In the genomic region with DNA sequence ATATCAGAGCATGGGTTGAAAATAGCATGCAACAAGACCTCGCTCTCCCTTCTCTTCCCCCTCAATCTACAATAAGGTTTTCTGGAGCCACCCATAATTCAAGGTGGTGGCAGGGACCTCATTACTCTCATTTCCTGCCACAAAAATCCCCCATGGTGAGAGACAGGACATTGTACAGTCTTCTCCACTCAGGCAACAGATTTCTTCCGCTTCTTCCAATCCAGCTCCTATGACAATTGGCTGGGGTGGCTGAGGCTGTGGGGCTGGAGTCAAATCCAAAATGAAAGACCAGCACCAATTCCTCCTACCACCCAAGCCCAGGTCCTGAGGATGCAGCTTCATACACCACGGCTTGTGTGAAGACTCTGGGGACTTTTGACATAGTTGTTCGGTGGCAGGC, we compare ENCODE assay signal across 1 cellular context.
TF ChIP-seq lines count a peak whose summit lies in the region.

No MANE protein-coding gene starts in this region.

TF ChIP-seq in GM12878, 131 proteins besides CTCF, POLR2A, EP300 and RAD21 (continues in another document):
- TF ChIP-seq ZNF24 (IDR thresholded peaks at IDR 0.05): no peak
- no peak for TF ChIP-seq HDAC2 (IDR thresholded peaks at IDR 0.05)
- no peak for TF ChIP-seq TCF12 (IDR thresholded peaks at IDR 0.05; ENCODE audit: low read depth, low read length)
- no peak for TF ChIP-seq BHLHE40 (IDR thresholded peaks at IDR 0.05; ENCODE audit: borderline replicate concordance in 1 of 2, low read depth in 2 of 2, low read length in 1 of 2)
- peak; percentile 77 to 83 for TF ChIP-seq IKZF2 (IDR thresholded peaks at IDR 0.05)
- no peak for TF ChIP-seq RELA (IDR thresholded peaks at IDR 0.05; ENCODE audit: borderline replicate concordance, partially characterized antibody)
- TF ChIP-seq, protein P1, sequence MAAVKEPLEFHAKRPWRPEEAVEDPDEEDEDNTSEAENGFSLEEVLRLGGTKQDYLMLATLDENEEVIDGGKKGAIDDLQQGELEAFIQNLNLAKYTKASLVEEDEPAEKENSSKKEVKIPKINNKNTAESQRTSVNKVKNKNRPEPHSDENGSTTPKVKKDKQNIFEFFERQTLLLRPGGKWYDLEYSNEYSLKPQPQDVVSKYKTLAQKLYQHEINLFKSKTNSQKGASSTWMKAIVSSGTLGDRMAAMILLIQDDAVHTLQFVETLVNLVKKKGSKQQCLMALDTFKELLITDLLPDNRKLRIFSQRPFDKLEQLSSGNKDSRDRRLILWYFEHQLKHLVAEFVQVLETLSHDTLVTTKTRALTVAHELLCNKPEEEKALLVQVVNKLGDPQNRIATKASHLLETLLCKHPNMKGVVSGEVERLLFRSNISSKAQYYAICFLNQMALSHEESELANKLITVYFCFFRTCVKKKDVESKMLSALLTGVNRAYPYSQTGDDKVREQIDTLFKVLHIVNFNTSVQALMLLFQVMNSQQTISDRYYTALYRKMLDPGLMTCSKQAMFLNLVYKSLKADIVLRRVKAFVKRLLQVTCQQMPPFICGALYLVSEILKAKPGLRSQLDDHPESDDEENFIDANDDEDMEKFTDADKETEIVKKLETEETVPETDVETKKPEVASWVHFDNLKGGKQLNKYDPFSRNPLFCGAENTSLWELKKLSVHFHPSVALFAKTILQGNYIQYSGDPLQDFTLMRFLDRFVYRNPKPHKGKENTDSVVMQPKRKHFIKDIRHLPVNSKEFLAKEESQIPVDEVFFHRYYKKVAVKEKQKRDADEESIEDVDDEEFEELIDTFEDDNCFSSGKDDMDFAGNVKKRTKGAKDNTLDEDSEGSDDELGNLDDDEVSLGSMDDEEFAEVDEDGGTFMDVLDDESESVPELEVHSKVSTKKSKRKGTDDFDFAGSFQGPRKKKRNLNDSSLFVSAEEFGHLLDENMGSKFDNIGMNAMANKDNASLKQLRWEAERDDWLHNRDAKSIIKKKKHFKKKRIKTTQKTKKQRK (IDR thresholded peaks at IDR 0.05; ENCODE audit: low read depth, low read length): no peak
- TF ChIP-seq ETV6 (conservative IDR thresholded peaks at IDR 0.05 in 1 of 2, IDR thresholded peaks at IDR 0.05 in 1 of 2; ENCODE audit: borderline replicate concordance in 1 of 2, low read depth in 1 of 2): peak in 1 of 2 experiments; percentile 85; a peak in 2 of 4 replicates
- TF ChIP-seq NR2F1 (conservative IDR thresholded peaks at IDR 0.05): 0 out of 2 replicates have a peak, but pooled peaks have one; percentile 21
- TF ChIP-seq KAT2A (conservative IDR thresholded peaks at IDR 0.05; ENCODE audit: control insufficient read depth, low read depth, low read length): no peak
- TF ChIP-seq, protein P2, sequence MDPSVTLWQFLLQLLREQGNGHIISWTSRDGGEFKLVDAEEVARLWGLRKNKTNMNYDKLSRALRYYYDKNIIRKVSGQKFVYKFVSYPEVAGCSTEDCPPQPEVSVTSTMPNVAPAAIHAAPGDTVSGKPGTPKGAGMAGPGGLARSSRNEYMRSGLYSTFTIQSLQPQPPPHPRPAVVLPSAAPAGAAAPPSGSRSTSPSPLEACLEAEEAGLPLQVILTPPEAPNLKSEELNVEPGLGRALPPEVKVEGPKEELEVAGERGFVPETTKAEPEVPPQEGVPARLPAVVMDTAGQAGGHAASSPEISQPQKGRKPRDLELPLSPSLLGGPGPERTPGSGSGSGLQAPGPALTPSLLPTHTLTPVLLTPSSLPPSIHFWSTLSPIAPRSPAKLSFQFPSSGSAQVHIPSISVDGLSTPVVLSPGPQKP (IDR thresholded peaks at IDR 0.05; ENCODE audit: low read depth, low read length): no peak
- TF ChIP-seq JUND (IDR thresholded peaks at IDR 0.05; ENCODE audit: low read depth, low read length): no peak
- TF ChIP-seq MTA2 (IDR thresholded peaks at IDR 0.05; ENCODE audit: low read depth): peak; percentile 63
- TF ChIP-seq CEBPB (IDR thresholded peaks at IDR 0.05; ENCODE audit: borderline replicate concordance in 1 of 2, low read depth in 2 of 2, low read length in 2 of 2): no peak
- 0 out of 2 replicates have a peak, but pooled peaks have one; percentile 52 for TF ChIP-seq DPF2 (IDR thresholded peaks at IDR 0.05)
- TF ChIP-seq, protein P3, sequence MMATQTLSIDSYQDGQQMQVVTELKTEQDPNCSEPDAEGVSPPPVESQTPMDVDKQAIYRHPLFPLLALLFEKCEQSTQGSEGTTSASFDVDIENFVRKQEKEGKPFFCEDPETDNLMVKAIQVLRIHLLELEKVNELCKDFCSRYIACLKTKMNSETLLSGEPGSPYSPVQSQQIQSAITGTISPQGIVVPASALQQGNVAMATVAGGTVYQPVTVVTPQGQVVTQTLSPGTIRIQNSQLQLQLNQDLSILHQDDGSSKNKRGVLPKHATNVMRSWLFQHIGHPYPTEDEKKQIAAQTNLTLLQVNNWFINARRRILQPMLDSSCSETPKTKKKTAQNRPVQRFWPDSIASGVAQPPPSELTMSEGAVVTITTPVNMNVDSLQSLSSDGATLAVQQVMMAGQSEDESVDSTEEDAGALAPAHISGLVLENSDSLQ (IDR thresholded peaks at IDR 0.05): peak; percentile 80
- no peak for TF ChIP-seq POLR2AphosphoS5 (IDR thresholded peaks at IDR 0.05; ENCODE audit: low read length)
- TF ChIP-seq, protein P4, sequence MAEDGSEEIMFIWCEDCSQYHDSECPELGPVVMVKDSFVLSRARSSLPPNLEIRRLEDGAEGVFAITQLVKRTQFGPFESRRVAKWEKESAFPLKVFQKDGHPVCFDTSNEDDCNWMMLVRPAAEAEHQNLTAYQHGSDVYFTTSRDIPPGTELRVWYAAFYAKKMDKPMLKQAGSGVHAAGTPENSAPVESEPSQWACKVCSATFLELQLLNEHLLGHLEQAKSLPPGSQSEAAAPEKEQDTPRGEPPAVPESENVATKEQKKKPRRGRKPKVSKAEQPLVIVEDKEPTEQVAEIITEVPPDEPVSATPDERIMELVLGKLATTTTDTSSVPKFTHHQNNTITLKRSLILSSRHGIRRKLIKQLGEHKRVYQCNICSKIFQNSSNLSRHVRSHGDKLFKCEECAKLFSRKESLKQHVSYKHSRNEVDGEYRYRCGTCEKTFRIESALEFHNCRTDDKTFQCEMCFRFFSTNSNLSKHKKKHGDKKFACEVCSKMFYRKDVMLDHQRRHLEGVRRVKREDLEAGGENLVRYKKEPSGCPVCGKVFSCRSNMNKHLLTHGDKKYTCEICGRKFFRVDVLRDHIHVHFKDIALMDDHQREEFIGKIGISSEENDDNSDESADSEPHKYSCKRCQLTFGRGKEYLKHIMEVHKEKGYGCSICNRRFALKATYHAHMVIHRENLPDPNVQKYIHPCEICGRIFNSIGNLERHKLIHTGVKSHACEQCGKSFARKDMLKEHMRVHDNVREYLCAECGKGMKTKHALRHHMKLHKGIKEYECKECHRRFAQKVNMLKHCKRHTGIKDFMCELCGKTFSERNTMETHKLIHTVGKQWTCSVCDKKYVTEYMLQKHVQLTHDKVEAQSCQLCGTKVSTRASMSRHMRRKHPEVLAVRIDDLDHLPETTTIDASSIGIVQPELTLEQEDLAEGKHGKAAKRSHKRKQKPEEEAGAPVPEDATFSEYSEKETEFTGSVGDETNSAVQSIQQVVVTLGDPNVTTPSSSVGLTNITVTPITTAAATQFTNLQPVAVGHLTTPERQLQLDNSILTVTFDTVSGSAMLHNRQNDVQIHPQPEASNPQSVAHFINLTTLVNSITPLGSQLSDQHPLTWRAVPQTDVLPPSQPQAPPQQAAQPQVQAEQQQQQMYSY (CRISPR knock-in tag; IDR thresholded peaks at IDR 0.05): no peak
- TF ChIP-seq, protein P5, sequence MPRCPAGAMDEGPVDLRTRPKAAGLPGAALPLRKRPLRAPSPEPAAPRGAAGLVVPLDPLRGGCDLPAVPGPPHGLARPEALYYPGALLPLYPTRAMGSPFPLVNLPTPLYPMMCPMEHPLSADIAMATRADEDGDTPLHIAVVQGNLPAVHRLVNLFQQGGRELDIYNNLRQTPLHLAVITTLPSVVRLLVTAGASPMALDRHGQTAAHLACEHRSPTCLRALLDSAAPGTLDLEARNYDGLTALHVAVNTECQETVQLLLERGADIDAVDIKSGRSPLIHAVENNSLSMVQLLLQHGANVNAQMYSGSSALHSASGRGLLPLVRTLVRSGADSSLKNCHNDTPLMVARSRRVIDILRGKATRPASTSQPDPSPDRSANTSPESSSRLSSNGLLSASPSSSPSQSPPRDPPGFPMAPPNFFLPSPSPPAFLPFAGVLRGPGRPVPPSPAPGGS (IDR thresholded peaks at IDR 0.05; ENCODE audit: borderline replicate concordance, insufficient read depth, low read depth, low read length, poor library complexity, severe bottlenecking): no peak
- 0 out of 2 replicates have a peak, but pooled peaks have one; percentile 4 for TF ChIP-seq SPI1 (IDR thresholded peaks at IDR 0.05; ENCODE audit: borderline replicate concordance, insufficient read depth, low read depth, low read length)
- no peak for TF ChIP-seq POU2F2 (IDR thresholded peaks at IDR 0.05; ENCODE audit: borderline replicate concordance, low read depth, low read length)
- no peak for TF ChIP-seq NFYA (IDR thresholded peaks at IDR 0.05; ENCODE audit: borderline replicate concordance, low read depth, low read length)
- TF ChIP-seq, protein P6, sequence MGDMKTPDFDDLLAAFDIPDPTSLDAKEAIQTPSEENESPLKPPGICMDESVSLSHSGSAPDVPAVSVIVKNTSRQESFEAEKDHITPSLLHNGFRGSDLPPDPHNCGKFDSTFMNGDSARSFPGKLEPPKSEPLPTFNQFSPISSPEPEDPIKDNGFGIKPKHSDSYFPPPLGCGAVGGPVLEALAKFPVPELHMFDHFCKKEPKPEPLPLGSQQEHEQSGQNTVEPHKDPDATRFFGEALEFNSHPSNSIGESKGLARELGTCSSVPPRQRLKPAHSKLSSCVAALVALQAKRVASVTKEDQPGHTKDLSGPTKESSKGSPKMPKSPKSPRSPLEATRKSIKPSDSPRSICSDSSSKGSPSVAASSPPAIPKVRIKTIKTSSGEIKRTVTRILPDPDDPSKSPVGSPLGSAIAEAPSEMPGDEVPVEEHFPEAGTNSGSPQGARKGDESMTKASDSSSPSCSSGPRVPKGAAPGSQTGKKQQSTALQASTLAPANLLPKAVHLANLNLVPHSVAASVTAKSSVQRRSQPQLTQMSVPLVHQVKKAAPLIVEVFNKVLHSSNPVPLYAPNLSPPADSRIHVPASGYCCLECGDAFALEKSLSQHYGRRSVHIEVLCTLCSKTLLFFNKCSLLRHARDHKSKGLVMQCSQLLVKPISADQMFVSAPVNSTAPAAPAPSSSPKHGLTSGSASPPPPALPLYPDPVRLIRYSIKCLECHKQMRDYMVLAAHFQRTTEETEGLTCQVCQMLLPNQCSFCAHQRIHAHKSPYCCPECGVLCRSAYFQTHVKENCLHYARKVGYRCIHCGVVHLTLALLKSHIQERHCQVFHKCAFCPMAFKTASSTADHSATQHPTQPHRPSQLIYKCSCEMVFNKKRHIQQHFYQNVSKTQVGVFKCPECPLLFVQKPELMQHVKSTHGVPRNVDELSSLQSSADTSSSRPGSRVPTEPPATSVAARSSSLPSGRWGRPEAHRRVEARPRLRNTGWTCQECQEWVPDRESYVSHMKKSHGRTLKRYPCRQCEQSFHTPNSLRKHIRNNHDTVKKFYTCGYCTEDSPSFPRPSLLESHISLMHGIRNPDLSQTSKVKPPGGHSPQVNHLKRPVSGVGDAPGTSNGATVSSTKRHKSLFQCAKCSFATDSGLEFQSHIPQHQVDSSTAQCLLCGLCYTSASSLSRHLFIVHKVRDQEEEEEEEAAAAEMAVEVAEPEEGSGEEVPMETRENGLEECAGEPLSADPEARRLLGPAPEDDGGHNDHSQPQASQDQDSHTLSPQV (IDR thresholded peaks at IDR 0.05): 0 out of 2 replicates have a peak, but pooled peaks have one; percentile 6
- TF ChIP-seq SMAD1 (IDR thresholded peaks at IDR 0.05; ENCODE audit: low read depth, partially characterized antibody): no peak
- TF ChIP-seq SIN3A (IDR thresholded peaks at IDR 0.05; ENCODE audit: low read depth, low read length): no peak
- TF ChIP-seq BACH1 (IDR thresholded peaks at IDR 0.05; ENCODE audit: borderline replicate concordance): no peak; the same call in 1 of the 2 replicates
- TF ChIP-seq, protein P7, sequence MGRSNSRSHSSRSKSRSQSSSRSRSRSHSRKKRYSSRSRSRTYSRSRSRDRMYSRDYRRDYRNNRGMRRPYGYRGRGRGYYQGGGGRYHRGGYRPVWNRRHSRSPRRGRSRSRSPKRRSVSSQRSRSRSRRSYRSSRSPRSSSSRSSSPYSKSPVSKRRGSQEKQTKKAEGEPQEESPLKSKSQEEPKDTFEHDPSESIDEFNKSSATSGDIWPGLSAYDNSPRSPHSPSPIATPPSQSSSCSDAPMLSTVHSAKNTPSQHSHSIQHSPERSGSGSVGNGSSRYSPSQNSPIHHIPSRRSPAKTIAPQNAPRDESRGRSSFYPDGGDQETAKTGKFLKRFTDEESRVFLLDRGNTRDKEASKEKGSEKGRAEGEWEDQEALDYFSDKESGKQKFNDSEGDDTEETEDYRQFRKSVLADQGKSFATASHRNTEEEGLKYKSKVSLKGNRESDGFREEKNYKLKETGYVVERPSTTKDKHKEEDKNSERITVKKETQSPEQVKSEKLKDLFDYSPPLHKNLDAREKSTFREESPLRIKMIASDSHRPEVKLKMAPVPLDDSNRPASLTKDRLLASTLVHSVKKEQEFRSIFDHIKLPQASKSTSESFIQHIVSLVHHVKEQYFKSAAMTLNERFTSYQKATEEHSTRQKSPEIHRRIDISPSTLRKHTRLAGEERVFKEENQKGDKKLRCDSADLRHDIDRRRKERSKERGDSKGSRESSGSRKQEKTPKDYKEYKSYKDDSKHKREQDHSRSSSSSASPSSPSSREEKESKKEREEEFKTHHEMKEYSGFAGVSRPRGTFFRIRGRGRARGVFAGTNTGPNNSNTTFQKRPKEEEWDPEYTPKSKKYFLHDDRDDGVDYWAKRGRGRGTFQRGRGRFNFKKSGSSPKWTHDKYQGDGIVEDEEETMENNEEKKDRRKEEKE (IDR thresholded peaks at IDR 0.05): no peak
- TF ChIP-seq YBX1 (IDR thresholded peaks at IDR 0.05): no peak
- no peak for TF ChIP-seq PAX5 (IDR thresholded peaks at IDR 0.05; ENCODE audit: borderline replicate concordance, low read depth, low read length)
- TF ChIP-seq EED (IDR thresholded peaks at IDR 0.05; ENCODE audit: low read depth): peak; percentile 67
- TF ChIP-seq, protein P8, sequence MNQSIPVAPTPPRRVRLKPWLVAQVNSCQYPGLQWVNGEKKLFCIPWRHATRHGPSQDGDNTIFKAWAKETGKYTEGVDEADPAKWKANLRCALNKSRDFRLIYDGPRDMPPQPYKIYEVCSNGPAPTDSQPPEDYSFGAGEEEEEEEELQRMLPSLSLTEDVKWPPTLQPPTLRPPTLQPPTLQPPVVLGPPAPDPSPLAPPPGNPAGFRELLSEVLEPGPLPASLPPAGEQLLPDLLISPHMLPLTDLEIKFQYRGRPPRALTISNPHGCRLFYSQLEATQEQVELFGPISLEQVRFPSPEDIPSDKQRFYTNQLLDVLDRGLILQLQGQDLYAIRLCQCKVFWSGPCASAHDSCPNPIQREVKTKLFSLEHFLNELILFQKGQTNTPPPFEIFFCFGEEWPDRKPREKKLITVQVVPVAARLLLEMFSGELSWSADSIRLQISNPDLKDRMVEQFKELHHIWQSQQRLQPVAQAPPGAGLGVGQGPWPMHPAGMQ (IDR thresholded peaks at IDR 0.05; ENCODE audit: borderline replicate concordance): no peak
- TF ChIP-seq BCL11A (IDR thresholded peaks at IDR 0.05; ENCODE audit: low read depth, low read length): peak; percentile 28; the same call in 1 of the 2 replicates
- peak; percentile 49; the same call in 1 of the 2 replicates for TF ChIP-seq CREM (IDR thresholded peaks at IDR 0.05; ENCODE audit: low read depth)
- no peak for TF ChIP-seq FOXM1 (IDR thresholded peaks at IDR 0.05; ENCODE audit: low read depth, low read length)
- no peak for TF ChIP-seq KLF5 (IDR thresholded peaks at IDR 0.05; ENCODE audit: partially characterized antibody)
- TF ChIP-seq, protein P9, sequence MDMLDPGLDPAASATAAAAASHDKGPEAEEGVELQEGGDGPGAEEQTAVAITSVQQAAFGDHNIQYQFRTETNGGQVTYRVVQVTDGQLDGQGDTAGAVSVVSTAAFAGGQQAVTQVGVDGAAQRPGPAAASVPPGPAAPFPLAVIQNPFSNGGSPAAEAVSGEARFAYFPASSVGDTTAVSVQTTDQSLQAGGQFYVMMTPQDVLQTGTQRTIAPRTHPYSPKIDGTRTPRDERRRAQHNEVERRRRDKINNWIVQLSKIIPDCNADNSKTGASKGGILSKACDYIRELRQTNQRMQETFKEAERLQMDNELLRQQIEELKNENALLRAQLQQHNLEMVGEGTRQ (IDR thresholded peaks at IDR 0.05; ENCODE audit: borderline replicate concordance, low read depth, low read length): no peak
